In genomic region chr9:99129091-99129490, GRCh38 we compare ENCODE assay signal across 16 cellular contexts. TPM values are rescaled to one million over a fixed set of nuclear protein-coding genes. Genes with fewer than 3 reads are reported as not detected.
DNase-seq lines count a peak whose midpoint lies in the region; ATAC-seq and TF ChIP-seq lines count a peak whose summit lies in the region.
"Had no signal": no experiment of that assay in that cellular context is flagged by ENCODE, and none has a peak within 500 bp of the region (broad histone marks: within the 10 kb centered on the region; RNA-seq: fewer than 3 reads in every experiment).

No MANE protein-coding gene starts in this region.

- intact Hi-C loops in CD14-positive monocyte (cut with micrococcal nuclease), result no loop called here

- peaks cover 75% of the 10 kb centered on the region for H3K36me3 Mint-ChIP-seq in activated CD8-positive, alpha-beta memory T cell treated with anti-CD3 and anti-CD28 coated beads, Interleukin-2, amount 10 ng/mL, durations not matched to agents 7 days and 5 days
- H3K36me3 Mint-ChIP-seq in activated naive CD8-positive, alpha-beta T cell treated with anti-CD3 and anti-CD28 coated beads, Interleukin-2, amount 10 ng/mL, durations not matched to agents 7 days and 5 days, result peaks cover 62% of the 10 kb centered on the region
- H3K36me3 Mint-ChIP-seq in nephron progenitor cell (ENCODE audit: low read depth), result peaks cover 68% of the 10 kb centered on the region
- H3K36me3 Mint-ChIP-seq in CD14-positive monocyte, result peaks cover 37 to 44% of the 10 kb centered on the region in 2 donors

- H3K4me3 Mint-ChIP-seq in activated CD8-positive, alpha-beta memory T cell treated with anti-CD3 and anti-CD28 coated beads, Interleukin-2, amount 10 ng/mL, durations not matched to agents 7 days and 5 days, result no peak overlapping the region
- H3K4me3 Mint-ChIP-seq in activated naive CD8-positive, alpha-beta T cell treated with anti-CD3 and anti-CD28 coated beads, Interleukin-2, amount 10 ng/mL, durations not matched to agents 7 days and 5 days, result peak overlapping the region; percentile 70
- H3K4me3 Mint-ChIP-seq in nephron progenitor cell (no peak overlapping the region), CD14-positive monocyte (no peak overlapping the region)

- no peaks in the 10 kb centered on the region for H3K27me3 Mint-ChIP-seq in activated CD8-positive, alpha-beta memory T cell treated with anti-CD3 and anti-CD28 coated beads, Interleukin-2, amount 10 ng/mL, durations not matched to agents 7 days and 5 days
- no peaks in the 10 kb centered on the region for H3K27me3 Mint-ChIP-seq in activated naive CD8-positive, alpha-beta T cell treated with anti-CD3 and anti-CD28 coated beads, Interleukin-2, amount 10 ng/mL, durations not matched to agents 7 days and 5 days
- H3K27me3 Mint-ChIP-seq in nephron progenitor cell (ENCODE audit: low read depth, poor library complexity) (no peaks in the 10 kb centered on the region), CD14-positive monocyte (ENCODE audit: low read depth in 3 of 3) (no peaks in the 10 kb centered on the region)

- H3K9me3 Mint-ChIP-seq in activated CD8-positive, alpha-beta memory T cell treated with anti-CD3 and anti-CD28 coated beads, Interleukin-2, amount 10 ng/mL, durations not matched to agents 7 days and 5 days (ENCODE audit: low read depth), result no peaks in the 10 kb centered on the region
- peaks cover 2% of the 10 kb centered on the region for H3K9me3 Mint-ChIP-seq in activated naive CD8-positive, alpha-beta T cell treated with anti-CD3 and anti-CD28 coated beads, Interleukin-2, amount 10 ng/mL, durations not matched to agents 7 days and 5 days
- H3K9me3 Mint-ChIP-seq in nephron progenitor cell (peaks cover 24% of the 10 kb centered on the region), CD14-positive monocyte (peaks cover 0 to 6% (median 0%) of the 10 kb centered on the region in 7 donors)

- CTCF ChIA-PET in activated CD8-positive, alpha-beta memory T cell treated with anti-CD3 and anti-CD28 coated beads, Interleukin-2, amount 10 ng/mL, durations not matched to agents 7 days and 5 days (lab: Charles Lee), result interaction anchor here (0.9 to 1.9 kb wide), 2 partner anchors 11 to 37 kb away, joined by 3 to 4 read pairs; no protein-coding TSS in a partner anchor

- peaks cover 67% of the 10 kb centered on the region for H3K4me1 Mint-ChIP-seq in activated CD8-positive, alpha-beta memory T cell treated with anti-CD3 and anti-CD28 coated beads, Interleukin-2, amount 10 ng/mL, durations not matched to agents 7 days and 5 days
- peaks cover 57% of the 10 kb centered on the region for H3K4me1 Mint-ChIP-seq in activated naive CD8-positive, alpha-beta T cell treated with anti-CD3 and anti-CD28 coated beads, Interleukin-2, amount 10 ng/mL, durations not matched to agents 7 days and 5 days
- H3K4me1 Mint-ChIP-seq in nephron progenitor cell (no peaks in the 10 kb centered on the region), CD14-positive monocyte (peaks cover 34% of the 10 kb centered on the region)

- H3K27ac Mint-ChIP-seq in activated CD8-positive, alpha-beta memory T cell treated with anti-CD3 and anti-CD28 coated beads, Interleukin-2, amount 10 ng/mL, durations not matched to agents 7 days and 5 days, result peak overlapping the region; percentile 30
- H3K27ac Mint-ChIP-seq in activated naive CD8-positive, alpha-beta T cell treated with anti-CD3 and anti-CD28 coated beads, Interleukin-2, amount 10 ng/mL, durations not matched to agents 7 days and 5 days, result peak overlapping the region; percentile 79
- H3K27ac Mint-ChIP-seq in nephron progenitor cell (peak overlapping the region; percentile 70), CD14-positive monocyte (peak overlapping the region in 2 of 7 donors; percentile 23 to 26)

- DNase-seq in activated CD8-positive, alpha-beta memory T cell treated with anti-CD3 and anti-CD28 coated beads, Interleukin-2, amount 10 ng/mL, durations not matched to agents 7 days and 5 days, result no peak
- DNase-seq in activated CD8-positive, alpha-beta memory T cell treated with anti-CD3 and anti-CD28 coated beads, Interleukin-2, amount 50 U/mL, for 4 hours, result no peak
- DNase-seq in Jurkat, Clone E6-1 (ENCODE audit: low read depth, low spot score), result peak; percentile 52
- DNase-seq in activated naive CD8-positive, alpha-beta T cell treated with anti-CD3 and anti-CD28 coated beads, Interleukin-2, amount 10 ng/mL, durations not matched to agents 7 days and 5 days, result no peak
- DNase-seq in nephron progenitor cell, result no peak
- no peak for DNase-seq in NCI-H187 treated with DMSO at 0.1 percent for 48 hours (lab: John Stamatoyannopoulos, UW)
- DNase-seq in C1 segment of cervical spinal cord (lab: John Stamatoyannopoulos, UW), result no peak
- DNase-seq in CD14-positive monocyte (ENCODE audit: low spot score), result no peak
- DNase-seq: caudate nucleus; effector CD8-positive, alpha-beta T cell; mesendoderm; NCI-H1105 treated with DMSO at 0.1 percent for 48 hours; stimulated activated CD4-positive, alpha-beta T cell treated with anti-CD3 and anti-CD28 coated beads, Interleukin-15, amount 100 ng/mL, for 24 hours; stomach; upper lobe of right lung had no signal

- no peak overlapping the region for H3K4me3 ChIP-seq in Jurkat, Clone E6-1 (ENCODE audit: low read length)
- H3K4me3 ChIP-seq: hepatocyte, stomach, upper lobe of right lung had no signal

- POLR2A ChIA-PET in activated naive CD8-positive, alpha-beta T cell treated with anti-CD3 and anti-CD28 coated beads, Interleukin-2, amount 10 ng/mL, durations not matched to agents 7 days and 5 days (lab: Charles Lee), result interaction anchor here (1.0 kb wide), 1 partner anchor 10 kb away, joined by 4 read pairs; no protein-coding TSS in a partner anchor

- no peak for ATAC-seq in activated CD8-positive, alpha-beta memory T cell treated with anti-CD3 and anti-CD28 coated beads, Interleukin-2, amount 10 ng/mL, durations not matched to agents 7 days and 5 days
- peak; percentile 79 for ATAC-seq in activated naive CD8-positive, alpha-beta T cell treated with anti-CD3 and anti-CD28 coated beads, Interleukin-2, amount 10 ng/mL, durations not matched to agents 7 days and 5 days (ENCODE audit: low read depth)
- ATAC-seq: upper lobe of right lung had no signal

- TF ChIP-seq CTCF in nephron progenitor cell (IDR thresholded peaks at IDR 0.05) (no peak), CD14-positive monocyte (IDR thresholded peaks at IDR 0.05) (no peak)

RNA-seq across cellular contexts. Expression of gene TGFBR1, which starts 24.2 kb away (rescaled TPM):
- 10 to 100 TPM; 72.5 to 78.0 TPM for total RNA-seq in activated CD8-positive, alpha-beta memory T cell treated with anti-CD3 and anti-CD28 coated beads, Interleukin-2, amount 10 ng/mL, durations not matched to agents 7 days and 5 days
- 8.5 TPM for polyA plus RNA-seq in Jurkat, Clone E6-1 (2012; ENCODE audit: insufficient read depth, insufficient read length)
- total RNA-seq in activated naive CD8-positive, alpha-beta T cell treated with anti-CD3 and anti-CD28 coated beads, Interleukin-2, amount 10 ng/mL, durations not matched to agents 7 days and 5 days, result 10 to 100 TPM; 82.7 to 83.5 TPM
- polyA plus RNA-seq in CD14-positive monocyte, result 10 to 100 TPM; 25.0 to 26.8 TPM
